In the genomic region with DNA sequence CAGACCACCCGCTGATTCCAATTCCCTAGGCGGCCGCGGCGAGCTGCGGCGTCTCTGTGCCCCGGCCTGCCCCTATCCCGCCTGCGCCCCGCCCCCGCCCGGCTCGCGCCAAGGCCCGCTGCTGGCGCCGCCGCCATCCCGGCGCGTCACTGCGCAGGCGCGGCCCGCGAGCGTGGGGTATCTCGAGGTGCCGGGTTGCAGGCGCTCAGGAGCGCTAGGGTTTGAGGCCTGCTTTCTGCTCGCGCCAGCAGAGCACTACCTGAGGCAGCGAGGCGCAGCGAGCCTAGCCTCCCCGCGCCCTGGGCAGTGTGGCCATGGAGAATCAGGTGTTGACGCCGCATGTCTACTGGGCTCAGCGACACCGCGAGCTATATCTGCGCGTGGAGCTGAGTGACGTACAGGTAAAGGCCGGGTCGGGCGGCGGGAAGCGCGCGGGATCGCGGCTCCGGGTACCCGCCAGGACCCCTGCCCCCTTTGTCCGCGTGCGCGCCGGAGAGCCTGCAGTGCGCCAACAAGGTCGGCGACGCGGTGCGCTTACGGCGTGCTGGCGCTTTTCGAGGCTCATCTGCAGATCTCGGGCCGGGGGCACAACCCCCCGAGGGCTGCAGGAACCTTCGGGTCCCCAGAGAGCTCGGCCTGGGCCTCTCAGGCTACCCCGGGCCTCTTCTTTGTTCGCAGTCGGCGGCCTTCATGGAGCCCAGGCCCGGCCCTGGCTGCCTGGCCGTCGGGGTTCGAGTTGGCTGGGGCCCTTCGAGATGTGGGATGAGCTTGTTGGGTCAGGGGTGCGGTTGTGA, we compare ENCODE assay signal across 8 cellular contexts. TPM values are rescaled to one million over a fixed set of nuclear protein-coding genes. Genes with fewer than 3 reads are reported as not detected.
DNase-seq lines count a peak whose midpoint lies in the region; ATAC-seq and TF ChIP-seq lines count a peak whose summit lies in the region.

Gene HACD3 (plus strand): TSS at position 146 of the 794 bp plus-strand sequence. CDS start 169 bp downstream, at position 315.

- H3K27ac ChIP-seq in CD4-positive, CD25-positive, alpha-beta regulatory T cell (ENCODE audit: insufficient read depth, low read length, poor library complexity, severe bottlenecking) = peak within 1 kb of the TSS; percentile 55
- H3K27ac ChIP-seq in endodermal cell (ENCODE audit: low read depth, low read length) = peak within 1 kb of the TSS; percentile 91

- H3K27ac Mint-ChIP-seq in CD4-positive, CD25-positive, alpha-beta regulatory T cell = peak within 1 kb of the TSS; percentile 34 to 92 (median 90)
- peak within 1 kb of the TSS; percentile 81 for H3K27ac Mint-ChIP-seq in activated CD8-positive, alpha-beta memory T cell treated with anti-CD3 and anti-CD28 coated beads, Interleukin-2, amount 10 ng/mL, durations not matched to agents 7 days and 5 days
- peak within 1 kb of the TSS; percentile 89 for H3K27ac Mint-ChIP-seq in endodermal cell

- DNase-seq in CD4-positive, CD25-positive, alpha-beta regulatory T cell = peak; percentile 81 to 89 (median 85)
- DNase-seq in HT1080 (ENCODE audit: low read depth) = peak; percentile 66
- peak; percentile 58 for DNase-seq in NOMO-1 treated with DMSO at 0.1 percent for 48 hours (lab: John Stamatoyannopoulos, UW; ENCODE audit: unreplicated experiment)
- peak; percentile 90 for DNase-seq in activated CD8-positive, alpha-beta memory T cell treated with anti-CD3 and anti-CD28 coated beads, Interleukin-2, amount 10 ng/mL, durations not matched to agents 7 days and 5 days
- DNase-seq in endodermal cell = peak; percentile 95
- DNase-seq in mesenteric fat pad (ENCODE audit: low spot score) = peak; percentile 93
- peak; percentile 87 for DNase-seq in stimulated activated CD8-positive, alpha-beta memory T cell treated with anti-CD3 and anti-CD28 coated beads, Interleukin-15, amount 100 ng/mL, for 24 hours (ENCODE audit: low read depth)

- H3K4me3 ChIP-seq in CD4-positive, CD25-positive, alpha-beta regulatory T cell (ENCODE audit: low read depth, low read length) = peak within 1 kb of the TSS; percentile 75
- peak within 1 kb of the TSS; percentile 88 for H3K4me3 ChIP-seq in endodermal cell (ENCODE audit: low read length)

- WGBS in endodermal cell (ENCODE audit: insufficient coverage in 1 of 2, insufficient read length in 1 of 2), 2 experiments = 0 to 1% methylated on average over 18 to 88 of the region's 88 CpGs

- H3K36me3 ChIP-seq in CD4-positive, CD25-positive, alpha-beta regulatory T cell (ENCODE audit: control insufficient read depth, insufficient read depth, low read length) = no peaks in the 10 kb centered on the region
- H3K36me3 ChIP-seq in endodermal cell (ENCODE audit: control insufficient read depth, insufficient read depth, low read length) = peaks cover 14% of the 10 kb centered on the region

- H3K4me1 ChIP-seq in CD4-positive, CD25-positive, alpha-beta regulatory T cell (ENCODE audit: control insufficient read depth, insufficient read depth, low read length, poor library complexity, severe bottlenecking) = peaks cover 10% of the 10 kb centered on the region
- H3K4me1 ChIP-seq in endodermal cell (ENCODE audit: control insufficient read depth, insufficient read depth, low read length) = no peaks in the 10 kb centered on the region

- peaks cover 4% of the 10 kb centered on the region for H3K36me3 Mint-ChIP-seq in CD4-positive, CD25-positive, alpha-beta regulatory T cell
- H3K36me3 Mint-ChIP-seq in activated CD8-positive, alpha-beta memory T cell treated with anti-CD3 and anti-CD28 coated beads, Interleukin-2, amount 10 ng/mL, durations not matched to agents 7 days and 5 days = peaks cover 9% of the 10 kb centered on the region
- H3K36me3 Mint-ChIP-seq in endodermal cell (ENCODE audit: low read depth) = peaks cover 9% of the 10 kb centered on the region

- H3K9me3 Mint-ChIP-seq in CD4-positive, CD25-positive, alpha-beta regulatory T cell = no peaks in the 10 kb centered on the region
- H3K9me3 Mint-ChIP-seq in activated CD8-positive, alpha-beta memory T cell treated with anti-CD3 and anti-CD28 coated beads, Interleukin-2, amount 10 ng/mL, durations not matched to agents 7 days and 5 days (ENCODE audit: low read depth) = no peaks in the 10 kb centered on the region
- H3K9me3 Mint-ChIP-seq in endodermal cell = no peaks in the 10 kb centered on the region

- peak within 1 kb of the TSS; percentile 89 for H3K9ac ChIP-seq in endodermal cell (ENCODE audit: extremely low read depth, low read length, poor library complexity, severe bottlenecking)

- peak; percentile 95 for ATAC-seq in CD4-positive, CD25-positive, alpha-beta regulatory T cell (ENCODE audit: low read depth in 2 of 2)
- peak; percentile 83 for ATAC-seq in GM19455 (IDR thresholded peaks at IDR 0.05; ENCODE audit: unreplicated experiment)
- ATAC-seq in activated CD8-positive, alpha-beta memory T cell treated with anti-CD3 and anti-CD28 coated beads, Interleukin-2, amount 10 ng/mL, durations not matched to agents 7 days and 5 days = peak; percentile 99

- H3K27me3 ChIP-seq in CD4-positive, CD25-positive, alpha-beta regulatory T cell (ENCODE audit: control insufficient read depth, insufficient read depth, low read length) = no peaks in the 10 kb centered on the region
- no peaks in the 10 kb centered on the region for H3K27me3 ChIP-seq in endodermal cell (ENCODE audit: control insufficient read depth, insufficient read depth, low read length, poor library complexity, severe bottlenecking)

- peak within 1 kb of the TSS; percentile 73 to 93 (median 89) for H3K4me3 Mint-ChIP-seq in CD4-positive, CD25-positive, alpha-beta regulatory T cell
- peak within 1 kb of the TSS; percentile 68 for H3K4me3 Mint-ChIP-seq in activated CD8-positive, alpha-beta memory T cell treated with anti-CD3 and anti-CD28 coated beads, Interleukin-2, amount 10 ng/mL, durations not matched to agents 7 days and 5 days
- H3K4me3 Mint-ChIP-seq in endodermal cell = peak within 1 kb of the TSS; percentile 72

- no peaks in the 10 kb centered on the region for H3K27me3 Mint-ChIP-seq in CD4-positive, CD25-positive, alpha-beta regulatory T cell
- peaks cover 3% of the 10 kb centered on the region for H3K27me3 Mint-ChIP-seq in activated CD8-positive, alpha-beta memory T cell treated with anti-CD3 and anti-CD28 coated beads, Interleukin-2, amount 10 ng/mL, durations not matched to agents 7 days and 5 days
- H3K27me3 Mint-ChIP-seq in endodermal cell (ENCODE audit: insufficient read depth) = no peaks in the 10 kb centered on the region

- no peak for TF ChIP-seq CTCF in endodermal cell (conservative IDR thresholded peaks at IDR 0.05)

- H3K4me1 Mint-ChIP-seq in CD4-positive, CD25-positive, alpha-beta regulatory T cell = peaks cover 18 to 42% (median 33%) of the 10 kb centered on the region in 4 donors
- H3K4me1 Mint-ChIP-seq in activated CD8-positive, alpha-beta memory T cell treated with anti-CD3 and anti-CD28 coated beads, Interleukin-2, amount 10 ng/mL, durations not matched to agents 7 days and 5 days = peaks cover 38% of the 10 kb centered on the region
- peaks cover 41% of the 10 kb centered on the region for H3K4me1 Mint-ChIP-seq in endodermal cell

- CTCF ChIA-PET in activated CD8-positive, alpha-beta memory T cell treated with anti-CD3 and anti-CD28 coated beads, Interleukin-2, amount 10 ng/mL, durations not matched to agents 7 days and 5 days (lab: Charles Lee) = interaction anchor here (0.6 to 1.8 kb wide), 8 partner anchors 16 to 360 kb away, joined by 3 to 4 read pairs (median 3); no protein-coding TSS in a partner anchor

- H3K9me3 ChIP-seq in CD4-positive, CD25-positive, alpha-beta regulatory T cell (ENCODE audit: control insufficient read depth in 2 of 2, low read length in 2 of 2) = no peaks in the 10 kb centered on the region
- no peaks in the 10 kb centered on the region for H3K9me3 ChIP-seq in endodermal cell (ENCODE audit: control insufficient read depth, low read length)

RNA-seq across cellular contexts. Expression of gene HACD3, which starts in this region (rescaled TPM):
- 16.5 TPM for total RNA-seq in CD4-positive, CD25-positive, alpha-beta regulatory T cell
- polyA plus RNA-seq in CD4-positive, CD25-positive, alpha-beta regulatory T cell = 10 to 100 TPM; 32.7 to 43.8 (median 36.7) TPM
- 96.0 and 101 TPM in 2 replicates for total RNA-seq in HT1080 (2014; rRNA removed; shearing (Covaris generic))
- polyA plus RNA-seq in HT1080 (2015; cell fraction: cytosol; rRNA removed) = 60.8 and 72.6 TPM in 2 replicates
- polyA plus RNA-seq in HT1080 (2015; cell fraction: nucleus; rRNA removed) = 82.6 and 87.7 TPM in 2 replicates
- 10 to 100 TPM; 40.7 to 43.5 TPM for total RNA-seq in activated CD8-positive, alpha-beta memory T cell treated with anti-CD3 and anti-CD28 coated beads, Interleukin-2, amount 10 ng/mL, durations not matched to agents 7 days and 5 days
- total RNA-seq in endodermal cell (100 to 1,000 TPM; 129 to 201 TPM), mesenteric fat pad (27.9 TPM)
- polyA plus RNA-seq in endodermal cell (2013, experiment 1 of 2) = 238 TPM
- polyA plus RNA-seq in endodermal cell (2013, experiment 2 of 2) = 232 TPM

Comparison
In these comparisons a context has a peak if more than half of its experiments do, and no peak if none do; other contexts are left out.
1. Peak in every context shown above with its lines: DNase-seq, ATAC-seq, H3K4me3 ChIP-seq and H3K27ac ChIP-seq.